In the genomic region with DNA sequence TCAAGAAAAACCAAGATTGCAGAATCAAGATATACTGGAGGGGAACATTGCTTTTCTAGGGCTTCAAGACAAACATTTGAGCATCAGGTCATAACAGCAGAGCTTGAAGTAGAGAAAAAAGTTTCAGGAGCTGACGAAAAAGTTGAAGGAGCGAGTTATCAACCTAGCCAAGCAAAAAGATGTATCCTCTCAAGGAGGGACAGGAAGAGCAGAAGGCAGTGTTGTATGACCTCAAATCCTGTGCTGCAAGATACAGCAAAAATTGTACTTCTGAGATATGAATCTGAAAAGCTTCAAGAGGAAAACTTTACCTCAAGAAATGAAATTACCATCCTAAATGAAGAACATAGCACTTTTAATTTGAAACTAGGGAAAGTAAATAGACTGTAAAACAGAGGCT, we compare ENCODE assay signal across 1 cellular context.
TF ChIP-seq lines count a peak whose summit lies in the region.

No MANE protein-coding gene starts in this region.

TF ChIP-seq in endothelial cell of umbilical vein, 7 proteins besides CTCF, POLR2A, EP300 and RAD21:
- no peak for TF ChIP-seq POLR2AphosphoS5 (IDR thresholded peaks at IDR 0.05; ENCODE audit: insufficient read depth, low read depth, low read length)
- TF ChIP-seq EZH2 (IDR thresholded peaks at IDR 0.05; ENCODE audit: borderline replicate concordance, low read depth, low read length, severe bottlenecking): no peak
- TF ChIP-seq GATA2 (IDR thresholded peaks at IDR 0.05; ENCODE audit: insufficient read depth, insufficient read length, low read depth, low read length): no peak
- TF ChIP-seq JUN (IDR thresholded peaks at IDR 0.05; ENCODE audit: borderline replicate concordance, insufficient read depth, insufficient read length, low read depth): no peak
- TF ChIP-seq MYC (IDR thresholded peaks at IDR 0.05; ENCODE audit: low read depth, low read length): no peak
- TF ChIP-seq, protein P1, sequence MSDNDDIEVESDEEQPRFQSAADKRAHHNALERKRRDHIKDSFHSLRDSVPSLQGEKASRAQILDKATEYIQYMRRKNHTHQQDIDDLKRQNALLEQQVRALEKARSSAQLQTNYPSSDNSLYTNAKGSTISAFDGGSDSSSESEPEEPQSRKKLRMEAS (IDR thresholded peaks at IDR 0.05; ENCODE audit: insufficient read depth, insufficient read length): no peak
- TF ChIP-seq FOS (IDR thresholded peaks at IDR 0.05; ENCODE audit: borderline replicate concordance, insufficient read depth, low read length): no peak
